In the genomic region with DNA sequence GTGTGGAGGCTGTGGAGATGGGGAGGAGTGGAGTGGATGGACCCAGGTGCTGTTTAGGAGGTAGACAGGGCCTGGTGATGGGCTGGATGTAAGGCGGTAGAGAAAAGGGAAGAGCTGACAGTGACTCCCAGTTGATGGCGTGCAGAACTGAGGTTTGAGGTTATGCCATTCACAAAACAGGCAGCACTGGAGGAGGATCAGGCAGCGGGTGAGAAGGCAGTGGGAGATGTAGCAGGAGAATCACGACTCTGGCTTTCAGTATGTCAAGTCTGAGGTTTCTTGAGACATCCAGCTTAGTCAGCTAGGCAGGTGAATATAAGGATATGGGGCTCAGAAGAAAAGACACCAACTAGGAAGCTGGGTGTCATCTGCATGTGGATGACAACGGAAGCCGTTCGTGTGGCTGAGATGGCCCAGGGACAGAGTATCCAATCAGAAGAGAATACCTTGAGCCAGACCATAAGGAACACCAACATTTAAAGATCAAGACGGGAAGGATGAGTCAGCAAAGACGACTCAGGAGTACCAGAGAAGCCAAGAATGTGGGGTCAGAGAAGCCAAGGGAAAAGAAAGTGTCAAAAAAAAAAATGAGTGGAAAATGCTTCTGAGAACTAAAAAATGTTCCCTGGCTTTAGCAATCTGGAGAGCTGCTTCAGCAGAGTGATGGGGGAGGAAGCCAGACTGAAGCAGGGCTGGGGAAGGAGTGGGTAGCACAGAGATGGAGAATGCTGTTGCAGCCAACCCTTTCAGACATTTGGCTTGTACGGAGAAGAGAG, we compare ENCODE assay signal across 16 cellular contexts. TPM values are rescaled to one million over a fixed set of nuclear protein-coding genes. Genes with fewer than 3 reads are reported as not detected.
A peak's percentile ranks its signal among the peaks of the same experiment; 100 is the strongest.
DNase-seq lines count a peak whose midpoint lies in the region; ATAC-seq and TF ChIP-seq lines count a peak whose summit lies in the region.
"Had no signal": no experiment of that assay in that cellular context is flagged by ENCODE, and none has a peak within 500 bp of the region (broad histone marks: within the 10 kb centered on the region; RNA-seq: fewer than 3 reads in every experiment).

No MANE protein-coding gene starts in this region.

- H3K4me1 ChIP-seq in HCT116 (ENCODE audit: control insufficient read depth in 1 of 2, insufficient read depth in 2 of 2, low read length in 2 of 2) (peaks cover 4 to 12% of the 10 kb centered on the region in 2 experiments; a peak in 2 of 4 replicates), left lung (peaks cover 0 to 2% of the 10 kb centered on the region in 2 donors), tibial nerve (peaks cover 0 to 9% (median 2%) of the 10 kb centered on the region in 4 donors)
- H3K4me1 ChIP-seq: suprapubic skin had no signal

- no peaks in the 10 kb centered on the region for H4K20me1 ChIP-seq in HCT116 (ENCODE audit: insufficient read depth)

- H3K27ac ChIP-seq in HCT116 (ENCODE audit: low read depth, low read length): no peak overlapping the region
- H3K27ac ChIP-seq in left lung: peak overlapping the region in 1 of 2 donors; percentile 19
- no peak overlapping the region for H3K27ac ChIP-seq in WERI-Rb-1
- no peak overlapping the region for H3K27ac ChIP-seq in tibial nerve
- H3K27ac ChIP-seq: suprapubic skin had no signal

- no peak overlapping the region for H3K9ac ChIP-seq in HCT116 (ENCODE audit: low read length)

- H3K79me2 ChIP-seq in HCT116 (ENCODE audit: insufficient read depth, low read length): no peaks in the 10 kb centered on the region

- TF ChIP-seq CTCF in HCT116 (IDR thresholded peaks at IDR 0.05 in 2 of 3, conservative IDR thresholded peaks at IDR 0.05 in 1 of 3; ENCODE audit: borderline replicate concordance in 1 of 3, insufficient read depth in 1 of 3, low read depth in 2 of 3, low read length in 2 of 3) (no peak), cardiac fibroblast (IDR thresholded peaks at IDR 0.05; ENCODE audit: low read depth, low read length) (no peak), left lung (IDR thresholded peaks at IDR 0.05) (no peak), WERI-Rb-1 (IDR thresholded peaks at IDR 0.05; ENCODE audit: low read depth, low read length) (no peak), tibial nerve (IDR thresholded peaks at IDR 0.05) (no peak)

- H3K4me3 ChIP-seq in HCT116 (replicated peaks in 1 of 2; ENCODE audit: low read depth in 1 of 2, low read length in 2 of 2) (no peak overlapping the region), cardiac fibroblast (replicated peaks in 1 of 2; ENCODE audit: low read depth in 2 of 2, low read length in 2 of 2) (no peak overlapping the region), left lung (no peak overlapping the region), WERI-Rb-1 (ENCODE audit: low read depth, low read length) (no peak overlapping the region), tibial nerve (no peak overlapping the region)
- H3K4me3 ChIP-seq: suprapubic skin had no signal

- WGBS in tibial nerve, 2 donors: 57 to 59% methylated on average over 10 of the region's 10 CpGs

- intact Hi-C loops in HCT116 (cut with micrococcal nuclease) (no loop called here), left lung (cut with DNase I) (no loop called here)

- H3K9me2 ChIP-seq in HCT116 (ENCODE audit: insufficient read depth): no peaks in the 10 kb centered on the region

- H3K9me3 ChIP-seq in HCT116 (ENCODE audit: control insufficient read depth in 1 of 2, insufficient read depth in 1 of 2, low read depth in 1 of 2, low read length in 2 of 2) (no peaks in the 10 kb centered on the region), left lung (no peaks in the 10 kb centered on the region), WERI-Rb-1 (ENCODE audit: severe bottlenecking) (no peaks in the 10 kb centered on the region), tibial nerve (no peaks in the 10 kb centered on the region)
- H3K9me3 ChIP-seq: suprapubic skin had no signal

- RAD21 ChIA-PET in HCT116 (lab: Charles Lee; ENCODE audit: low non-redundant PET in 1 of 2, low total read pairs in 2 of 2, uncharacterized antibody in 2 of 2, unreplicated experiment in 2 of 2): no interaction called here

- POLR2A ChIA-PET in HCT116 (lab: Charles Lee): no interaction called here

- ATAC-seq in HCT116 (peak; percentile 64), left lung (peak; percentile 61), GM18505 (IDR thresholded peaks at IDR 0.05; ENCODE audit: unreplicated experiment) (no peak)

- no peaks in the 10 kb centered on the region for H3K36me3 ChIP-seq in HCT116 (ENCODE audit: control insufficient read depth in 1 of 2, insufficient read depth in 2 of 2, low read length in 2 of 2)
- no peaks in the 10 kb centered on the region for H3K36me3 ChIP-seq in left lung
- peaks cover 22% of the 10 kb centered on the region for H3K36me3 ChIP-seq in WERI-Rb-1
- no peaks in the 10 kb centered on the region for H3K36me3 ChIP-seq in tibial nerve
- H3K36me3 ChIP-seq: suprapubic skin had no signal

- H2AFZ ChIP-seq in HCT116 (ENCODE audit: low read depth, low read length, poor library complexity, severe bottlenecking): no peak overlapping the region

- BruUV-seq in HCT116 (replicated peaks; lab: Mats Ljungman, UMichigan): no TSS peak

- TF ChIP-seq EP300 in tibial nerve (IDR thresholded peaks at IDR 0.05): peak in 1 of 2 donors; percentile 12

- DNase-seq in A172 (ENCODE audit: low spot score): peak; percentile 70
- no peak for DNase-seq in HCT116 (ENCODE audit: low read depth, low spot score)
- DNase-seq in cardiac fibroblast (ENCODE audit: low read depth in 2 of 2): peak; percentile 53 to 63
- no peak for DNase-seq in left lung
- DNase-seq in WERI-Rb-1: no peak
- DNase-seq in tibial nerve (ENCODE audit: low spot score in 2 of 2): no peak
- no peak for DNase-seq in NCI-H2171 treated with DMSO at 0.1 percent for 48 hours (lab: John Stamatoyannopoulos, UW)
- DNase-seq: activated CD8-positive, alpha-beta memory T cell treated with anti-CD3 and anti-CD28 coated beads for 24 hours; AML-193; NCI-H2081; retina; T-helper 2 cell had no signal

- H3K4me2 ChIP-seq in HCT116 (ENCODE audit: low read length): peak overlapping the region; percentile 24

- CTCF ChIA-PET in HCT116 (lab: Charles Lee): no interaction called here

- TF ChIP-seq POLR2A in HCT116 (IDR thresholded peaks at IDR 0.05; ENCODE audit: borderline replicate concordance, extremely low read depth, insufficient read depth, insufficient read length): no peak
- no peak for TF ChIP-seq POLR2A in tibial nerve (IDR thresholded peaks at IDR 0.05)
- TF ChIP-seq POLR2A in GM18505 (IDR thresholded peaks at IDR 0.05; ENCODE audit: borderline replicate concordance, extremely low read depth, insufficient read depth, insufficient read length): no peak

- no peaks in the 10 kb centered on the region for H3K27me3 ChIP-seq in HCT116 (ENCODE audit: insufficient read depth, low read length)
- no peaks in the 10 kb centered on the region for H3K27me3 ChIP-seq in left lung
- no peaks in the 10 kb centered on the region for H3K27me3 ChIP-seq in WERI-Rb-1 (ENCODE audit: insufficient read depth, low read depth, severe bottlenecking)
- H3K27me3 ChIP-seq in tibial nerve: no peaks in the 10 kb centered on the region

- TF ChIP-seq RAD21 in HCT116 (IDR thresholded peaks at IDR 0.05; ENCODE audit: low read depth): no peak

TF ChIP-seq in HCT116, 20 proteins besides CTCF, POLR2A, EP300 and RAD21:
- TF ChIP-seq SRF (IDR thresholded peaks at IDR 0.05; ENCODE audit: low read depth): no peak
- no peak for TF ChIP-seq ELF1 (IDR thresholded peaks at IDR 0.05; ENCODE audit: borderline replicate concordance, low read depth)
- no peak for TF ChIP-seq CEBPB (IDR thresholded peaks at IDR 0.05; ENCODE audit: low read depth)
- TF ChIP-seq FOSL1 (IDR thresholded peaks at IDR 0.05; ENCODE audit: low read depth): no peak
- TF ChIP-seq EZH2phosphoT487 (IDR thresholded peaks at IDR 0.05; ENCODE audit: borderline replicate concordance): no peak
- TF ChIP-seq SIN3A (IDR thresholded peaks at IDR 0.05; ENCODE audit: low read depth): no peak
- TF ChIP-seq, protein P1, sequence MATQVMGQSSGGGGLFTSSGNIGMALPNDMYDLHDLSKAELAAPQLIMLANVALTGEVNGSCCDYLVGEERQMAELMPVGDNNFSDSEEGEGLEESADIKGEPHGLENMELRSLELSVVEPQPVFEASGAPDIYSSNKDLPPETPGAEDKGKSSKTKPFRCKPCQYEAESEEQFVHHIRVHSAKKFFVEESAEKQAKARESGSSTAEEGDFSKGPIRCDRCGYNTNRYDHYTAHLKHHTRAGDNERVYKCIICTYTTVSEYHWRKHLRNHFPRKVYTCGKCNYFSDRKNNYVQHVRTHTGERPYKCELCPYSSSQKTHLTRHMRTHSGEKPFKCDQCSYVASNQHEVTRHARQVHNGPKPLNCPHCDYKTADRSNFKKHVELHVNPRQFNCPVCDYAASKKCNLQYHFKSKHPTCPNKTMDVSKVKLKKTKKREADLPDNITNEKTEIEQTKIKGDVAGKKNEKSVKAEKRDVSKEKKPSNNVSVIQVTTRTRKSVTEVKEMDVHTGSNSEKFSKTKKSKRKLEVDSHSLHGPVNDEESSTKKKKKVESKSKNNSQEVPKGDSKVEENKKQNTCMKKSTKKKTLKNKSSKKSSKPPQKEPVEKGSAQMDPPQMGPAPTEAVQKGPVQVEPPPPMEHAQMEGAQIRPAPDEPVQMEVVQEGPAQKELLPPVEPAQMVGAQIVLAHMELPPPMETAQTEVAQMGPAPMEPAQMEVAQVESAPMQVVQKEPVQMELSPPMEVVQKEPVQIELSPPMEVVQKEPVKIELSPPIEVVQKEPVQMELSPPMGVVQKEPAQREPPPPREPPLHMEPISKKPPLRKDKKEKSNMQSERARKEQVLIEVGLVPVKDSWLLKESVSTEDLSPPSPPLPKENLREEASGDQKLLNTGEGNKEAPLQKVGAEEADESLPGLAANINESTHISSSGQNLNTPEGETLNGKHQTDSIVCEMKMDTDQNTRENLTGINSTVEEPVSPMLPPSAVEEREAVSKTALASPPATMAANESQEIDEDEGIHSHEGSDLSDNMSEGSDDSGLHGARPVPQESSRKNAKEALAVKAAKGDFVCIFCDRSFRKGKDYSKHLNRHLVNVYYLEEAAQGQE (IDR thresholded peaks at IDR 0.05; ENCODE audit: low read depth): no peak

RNA-seq across cellular contexts. Expression of a gene that starts 15.2 kb away (rescaled TPM):
- 2.3 and 2.4 TPM in 2 replicates for total RNA-seq in A172 (2014; rRNA removed; shearing (Covaris generic))
- 3.2 TPM for total RNA-seq in HCT116 (2021; ENCODE audit: unreplicated experiment)
- 3.5 and 3.8 TPM in 2 replicates for polyA plus RNA-seq in HCT116 (2012)
- total RNA-seq in left lung: 1 to 10 TPM; 2.5 to 7.1 TPM
- 10 to 100 TPM in 3 of 4 donors, 1 to 10 TPM in 1; 3.6 to 22.9 (median 14.5) TPM for total RNA-seq in tibial nerve
- total RNA-seq: mononuclear cell had no signal
- polyA plus RNA-seq: IgD-negative memory B cell had no signal

Comparison
In these comparisons a context has a peak if more than half of its experiments do, and no peak if none do; other contexts are left out.
1. DNase-seq: peak in A172 (single experiment) and cardiac fibroblast (2 of 2); none in HCT116 (single experiment), left lung (0 of 2), WERI-Rb-1 (single experiment), tibial nerve (0 of 2) and NCI-H2171 treated with DMSO at 0.1 percent for 48 hours (single experiment).